ENCODE assay signal across 28 cellular contexts in the genomic region with DNA sequence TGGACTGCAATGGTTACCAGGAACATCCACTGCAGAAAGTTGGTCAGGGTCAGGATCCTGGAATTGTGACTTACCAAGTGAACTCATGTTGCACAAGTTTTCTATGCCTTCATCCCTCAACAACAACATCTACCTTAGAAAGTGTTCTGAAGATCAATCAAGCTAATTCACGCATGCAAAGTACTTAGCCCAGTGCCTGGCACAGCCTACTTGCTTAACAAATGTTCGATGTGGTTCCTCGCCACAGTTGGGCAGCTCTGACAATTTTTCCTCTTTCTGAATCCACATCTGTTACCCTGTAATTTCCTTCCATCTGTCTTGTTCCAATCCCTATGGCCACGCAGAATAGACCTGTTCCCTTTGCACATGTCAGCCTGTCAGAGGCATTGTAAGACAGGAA.
"Had no signal": no experiment of that assay in that cellular context is flagged by ENCODE, and none has a peak within 500 bp of the region (broad histone marks: within the 10 kb centered on the region; RNA-seq: fewer than 3 reads in every experiment).

No MANE protein-coding gene starts in this region.

- ATAC-seq: esophagus mucosa; gastroesophageal sphincter; heart left ventricle; left cardiac atrium; left lung; naive thymus-derived CD8-positive, alpha-beta T cell; psoas muscle; right cardiac atrium; stimulated activated effector memory CD8-positive, alpha-beta T cell treated with anti-CD3 and anti-CD28 coated beads, Interleukin-12 subunit alpha, Interleukin-12 subunit beta, amount 100 ng/mL, for 72 hours had no signal

- H3K4me3 ChIP-seq: gastroesophageal sphincter, heart left ventricle, hepatocyte, left lung, ovary, psoas muscle, sigmoid colon, stomach, thyroid gland, vagina had no signal

- H3K4me1 ChIP-seq: gastroesophageal sphincter, heart left ventricle, left lung, psoas muscle, sigmoid colon, stomach, thyroid gland, vagina had no signal

- H3K4me3 Mint-ChIP-seq: dendritic cell treated with granulocyte-macrophage colony-stimulating factor and Interleukin-4, amounts not matched to agents 40 ng/mL and 50 ng/mL, for 4 days; endodermal cell; nephron progenitor cell; stimulated activated effector memory CD8-positive, alpha-beta T cell treated with anti-CD3 and anti-CD28 coated beads, Interleukin-12 subunit alpha, Interleukin-12 subunit beta, amount 100 ng/mL, for 72 hours had no signal

- H3K9me3 ChIP-seq: gastroesophageal sphincter, heart left ventricle, left lung, ovary, psoas muscle, sigmoid colon, stomach, thyroid gland, vagina had no signal

- H3K27ac Mint-ChIP-seq: dendritic cell treated with granulocyte-macrophage colony-stimulating factor and Interleukin-4, amounts not matched to agents 40 ng/mL and 50 ng/mL, for 4 days; endodermal cell; naive thymus-derived CD8-positive, alpha-beta T cell; nephron progenitor cell; stimulated activated effector memory CD8-positive, alpha-beta T cell treated with anti-CD3 and anti-CD28 coated beads, Interleukin-12 subunit alpha, Interleukin-12 subunit beta, amount 100 ng/mL, for 72 hours had no signal

- H3K9me3 Mint-ChIP-seq: dendritic cell treated with granulocyte-macrophage colony-stimulating factor and Interleukin-4, amounts not matched to agents 40 ng/mL and 50 ng/mL, for 4 days; endodermal cell; nephron progenitor cell; stimulated activated effector memory CD8-positive, alpha-beta T cell treated with anti-CD3 and anti-CD28 coated beads, Interleukin-12 subunit alpha, Interleukin-12 subunit beta, amount 100 ng/mL, for 72 hours had no signal

- DNase-seq: effector CD8-positive, alpha-beta T cell; foreskin fibroblast; heart left ventricle; left cardiac atrium; left lung; mesenchymal stem cell; midbrain; naive thymus-derived CD8-positive, alpha-beta T cell; nephron progenitor cell; nucleus accumbens; ovary; posterior cingulate gyrus; psoas muscle; right cardiac atrium; sigmoid colon; stimulated activated CD4-positive, alpha-beta T cell treated with anti-CD3 and anti-CD28 coated beads, Interleukin-2, amount 100 ng/mL, for 24 hours; stimulated activated CD4-positive, alpha-beta T cell treated with anti-CD3 and anti-CD28 coated beads, Interleukin-4, amount 100 ng/mL, for 24 hours; stimulated activated naive CD4-positive, alpha-beta T cell treated with Interleukin-2 at 50 U/mL for 16 hours; stomach; thyroid gland; trophoblast cell had no signal

- H3K36me3 ChIP-seq: gastroesophageal sphincter, heart left ventricle, left lung, ovary, sigmoid colon, stomach, thyroid gland, vagina had no signal

- H3K4me1 Mint-ChIP-seq: naive thymus-derived CD8-positive, alpha-beta T cell; stimulated activated effector memory CD8-positive, alpha-beta T cell treated with anti-CD3 and anti-CD28 coated beads, Interleukin-12 subunit alpha, Interleukin-12 subunit beta, amount 100 ng/mL, for 72 hours had no signal

- H3K27me3 Mint-ChIP-seq: dendritic cell treated with granulocyte-macrophage colony-stimulating factor and Interleukin-4, amounts not matched to agents 40 ng/mL and 50 ng/mL, for 4 days had no signal

- H3K36me3 Mint-ChIP-seq: naive thymus-derived CD8-positive, alpha-beta T cell; stimulated activated effector memory CD8-positive, alpha-beta T cell treated with anti-CD3 and anti-CD28 coated beads, Interleukin-12 subunit alpha, Interleukin-12 subunit beta, amount 100 ng/mL, for 72 hours had no signal
